Comparison of ENCODE assay signal across 8 cellular contexts in genomic region chr2:48619526-48619925, GRCh38. TPM values are rescaled to one million over a fixed set of nuclear protein-coding genes. Genes with fewer than 3 reads are reported as not detected.
"Had no signal": no experiment of that assay in that cellular context is flagged by ENCODE, and none has a peak within 500 bp of the region (broad histone marks: within the 10 kb centered on the region; RNA-seq: fewer than 3 reads in every experiment).

No MANE protein-coding gene starts in this region.

- DNase-seq: IMR-90, KBM-7 had no signal

- H3K4me3 ChIP-seq: K562 had no signal

- ATAC-seq: HepG2, K562 had no signal

- H3K27ac ChIP-seq: HL-60 had no signal

RNA-seq across cellular contexts. Expression of gene GTF2A1L, which starts 1.9 kb away (rescaled TPM):
- total RNA-seq: HepG2, HT-29, HT1080, IMR-90 had no signal
- polyA plus RNA-seq: HepG2, IgD-negative memory B cell, IMR-90 had no signal
